9 cellular contexts compared by ENCODE assay signal in genomic region chr14:73437206-73437605, GRCh38.
"Had no signal": no experiment of that assay in that cellular context is flagged by ENCODE, and none has a peak within 500 bp of the region (broad histone marks: within the 10 kb centered on the region; RNA-seq: fewer than 3 reads in every experiment).

No MANE protein-coding gene starts in this region.

- ATAC-seq: GM23338, HCT116, K562 had no signal

- H3K27ac Mint-ChIP-seq: GM23338, HFFc6 had no signal

- H3K27ac ChIP-seq: HL-60 had no signal

- H3K4me1 Mint-ChIP-seq: GM23338 had no signal

- H3K4me2 ChIP-seq: GM23338 had no signal

- H3K9me3 ChIP-seq: HAP-1 had no signal

- FAIRE-seq: K562 had no signal

- H3K4me3 Mint-ChIP-seq: GM23338, HFFc6 had no signal

- H3K4me3 ChIP-seq: GM23338, HAP-1, K562 had no signal

- DNase-seq: H7, HFFc6, IMR-90, KG1 had no signal

- H3K36me3 ChIP-seq: HAP-1 had no signal

- H2AFZ ChIP-seq: GM23338 had no signal
